In genomic region chr5:109418752-109419352, GRCh38 we compare ENCODE assay signal across 3 cellular contexts.
TF ChIP-seq lines count a peak whose summit lies in the region.

No MANE protein-coding gene starts in this region.

TF ChIP-seq in IMR-90, 13 proteins besides CTCF, POLR2A, EP300 and RAD21:
- TF ChIP-seq MAFK (IDR thresholded peaks at IDR 0.05; ENCODE audit: low read depth, low read length): no peak
- TF ChIP-seq, protein P1, sequence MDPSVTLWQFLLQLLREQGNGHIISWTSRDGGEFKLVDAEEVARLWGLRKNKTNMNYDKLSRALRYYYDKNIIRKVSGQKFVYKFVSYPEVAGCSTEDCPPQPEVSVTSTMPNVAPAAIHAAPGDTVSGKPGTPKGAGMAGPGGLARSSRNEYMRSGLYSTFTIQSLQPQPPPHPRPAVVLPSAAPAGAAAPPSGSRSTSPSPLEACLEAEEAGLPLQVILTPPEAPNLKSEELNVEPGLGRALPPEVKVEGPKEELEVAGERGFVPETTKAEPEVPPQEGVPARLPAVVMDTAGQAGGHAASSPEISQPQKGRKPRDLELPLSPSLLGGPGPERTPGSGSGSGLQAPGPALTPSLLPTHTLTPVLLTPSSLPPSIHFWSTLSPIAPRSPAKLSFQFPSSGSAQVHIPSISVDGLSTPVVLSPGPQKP (IDR thresholded peaks at IDR 0.05; ENCODE audit: borderline replicate concordance, low read depth, low read length): no peak
- TF ChIP-seq, protein P2, sequence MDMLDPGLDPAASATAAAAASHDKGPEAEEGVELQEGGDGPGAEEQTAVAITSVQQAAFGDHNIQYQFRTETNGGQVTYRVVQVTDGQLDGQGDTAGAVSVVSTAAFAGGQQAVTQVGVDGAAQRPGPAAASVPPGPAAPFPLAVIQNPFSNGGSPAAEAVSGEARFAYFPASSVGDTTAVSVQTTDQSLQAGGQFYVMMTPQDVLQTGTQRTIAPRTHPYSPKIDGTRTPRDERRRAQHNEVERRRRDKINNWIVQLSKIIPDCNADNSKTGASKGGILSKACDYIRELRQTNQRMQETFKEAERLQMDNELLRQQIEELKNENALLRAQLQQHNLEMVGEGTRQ (IDR thresholded peaks at IDR 0.05; ENCODE audit: low read depth, low read length): no peak
TF ChIP-seq in IMR-90: peak in this region for 0.

TF ChIP-seq in K562, 482 proteins besides CTCF, POLR2A, EP300 and RAD21 (continues in another document):
- TF ChIP-seq TFE3 (CRISPR knock-in tag; IDR thresholded peaks at IDR 0.05) (no peak), RNF219 (CRISPR knock-in tag; IDR thresholded peaks at IDR 0.05) (no peak), PRMT5 (CRISPR knock-in tag; IDR thresholded peaks at IDR 0.05) (no peak), CBFA2T3 (IDR thresholded peaks at IDR 0.05) (no peak), ZBTB17 (CRISPR knock-in tag; IDR thresholded peaks at IDR 0.05) (peak; percentile 44; the same call in 1 of the 2 replicates), RFX1 (IDR thresholded peaks at IDR 0.05) (no peak), RHOXF2B (CRISPR knock-in tag; conservative IDR thresholded peaks at IDR 0.05) (no peak), HNRNPH1 (optimal IDR thresholded peaks at IDR 0.05; ENCODE audit: low read depth, low read length) (no peak), KLF16 (IDR thresholded peaks at IDR 0.05) (no peak), NR2C2 (CRISPR knock-in tag; IDR thresholded peaks at IDR 0.05) (no peak), NR2C2 (tag; IDR thresholded peaks at IDR 0.05) (no peak), ZNF76 (CRISPR knock-in tag; IDR thresholded peaks at IDR 0.05; ENCODE audit: borderline replicate concordance) (no peak), MEF2A (IDR thresholded peaks at IDR 0.05; ENCODE audit: control insufficient read depth, low read depth, low read length) (no peak), SMARCE1 (IDR thresholded peaks at IDR 0.05) (peak; percentile 30; the same call in 1 of the 2 replicates)
- TF ChIP-seq, protein P3, sequence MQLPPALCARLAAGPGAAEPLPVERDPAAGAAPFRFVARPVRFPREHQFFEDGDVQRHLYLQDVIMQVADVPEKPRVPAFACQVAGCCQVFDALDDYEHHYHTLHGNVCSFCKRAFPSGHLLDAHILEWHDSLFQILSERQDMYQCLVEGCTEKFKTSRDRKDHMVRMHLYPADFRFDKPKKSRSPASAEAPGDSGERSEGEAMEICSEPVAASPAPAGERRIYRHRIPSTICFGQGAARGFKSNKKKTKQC (CRISPR knock-in tag; IDR thresholded peaks at IDR 0.05): no peak
- TF ChIP-seq, protein P4, sequence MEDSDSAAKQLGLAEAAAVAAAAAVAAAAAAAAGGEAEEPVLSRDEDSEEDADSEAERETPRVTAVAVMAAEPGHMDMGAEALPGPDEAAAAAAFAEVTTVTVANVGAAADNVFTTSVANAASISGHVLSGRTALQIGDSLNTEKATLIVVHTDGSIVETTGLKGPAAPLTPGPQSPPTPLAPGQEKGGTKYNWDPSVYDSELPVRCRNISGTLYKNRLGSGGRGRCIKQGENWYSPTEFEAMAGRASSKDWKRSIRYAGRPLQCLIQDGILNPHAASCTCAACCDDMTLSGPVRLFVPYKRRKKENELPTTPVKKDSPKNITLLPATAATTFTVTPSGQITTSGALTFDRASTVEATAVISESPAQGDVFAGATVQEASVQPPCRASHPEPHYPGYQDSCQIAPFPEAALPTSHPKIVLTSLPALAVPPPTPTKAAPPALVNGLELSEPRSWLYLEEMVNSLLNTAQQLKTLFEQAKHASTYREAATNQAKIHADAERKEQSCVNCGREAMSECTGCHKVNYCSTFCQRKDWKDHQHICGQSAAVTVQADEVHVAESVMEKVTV (CRISPR knock-in tag; IDR thresholded peaks at IDR 0.05): no peak
- TF ChIP-seq, protein P5, sequence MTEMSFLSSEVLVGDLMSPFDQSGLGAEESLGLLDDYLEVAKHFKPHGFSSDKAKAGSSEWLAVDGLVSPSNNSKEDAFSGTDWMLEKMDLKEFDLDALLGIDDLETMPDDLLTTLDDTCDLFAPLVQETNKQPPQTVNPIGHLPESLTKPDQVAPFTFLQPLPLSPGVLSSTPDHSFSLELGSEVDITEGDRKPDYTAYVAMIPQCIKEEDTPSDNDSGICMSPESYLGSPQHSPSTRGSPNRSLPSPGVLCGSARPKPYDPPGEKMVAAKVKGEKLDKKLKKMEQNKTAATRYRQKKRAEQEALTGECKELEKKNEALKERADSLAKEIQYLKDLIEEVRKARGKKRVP (CRISPR knock-in tag; IDR thresholded peaks at IDR 0.05): peak; percentile 50; the same call in 1 of the 2 replicates

TF ChIP-seq in SK-N-SH, 30 proteins besides CTCF, POLR2A, EP300 and RAD21:
- no peak for TF ChIP-seq EZH2phosphoT487 (IDR thresholded peaks at IDR 0.05; ENCODE audit: borderline replicate concordance, low read depth)
- TF ChIP-seq GABPA (IDR thresholded peaks at IDR 0.05; ENCODE audit: low read depth): no peak
- no peak for TF ChIP-seq ZBTB33 (IDR thresholded peaks at IDR 0.05; ENCODE audit: borderline replicate concordance, low read depth)
- TF ChIP-seq, protein P6, sequence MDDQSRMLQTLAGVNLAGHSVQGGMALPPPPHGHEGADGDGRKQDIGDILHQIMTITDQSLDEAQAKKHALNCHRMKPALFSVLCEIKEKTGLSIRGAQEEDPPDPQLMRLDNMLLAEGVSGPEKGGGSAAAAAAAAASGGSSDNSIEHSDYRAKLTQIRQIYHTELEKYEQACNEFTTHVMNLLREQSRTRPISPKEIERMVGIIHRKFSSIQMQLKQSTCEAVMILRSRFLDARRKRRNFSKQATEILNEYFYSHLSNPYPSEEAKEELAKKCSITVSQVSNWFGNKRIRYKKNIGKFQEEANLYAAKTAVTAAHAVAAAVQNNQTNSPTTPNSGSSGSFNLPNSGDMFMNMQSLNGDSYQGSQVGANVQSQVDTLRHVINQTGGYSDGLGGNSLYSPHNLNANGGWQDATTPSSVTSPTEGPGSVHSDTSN (IDR thresholded peaks at IDR 0.05): no peak
- no peak for TF ChIP-seq TEAD4 (IDR thresholded peaks at IDR 0.05; ENCODE audit: borderline replicate concordance, insufficient read depth)
- no peak for TF ChIP-seq JUND (IDR thresholded peaks at IDR 0.05)
- no peak for TF ChIP-seq USF1 (IDR thresholded peaks at IDR 0.05; ENCODE audit: borderline replicate concordance, low read depth)
